ENCODE assay signal across 17 cellular contexts in the genomic region with DNA sequence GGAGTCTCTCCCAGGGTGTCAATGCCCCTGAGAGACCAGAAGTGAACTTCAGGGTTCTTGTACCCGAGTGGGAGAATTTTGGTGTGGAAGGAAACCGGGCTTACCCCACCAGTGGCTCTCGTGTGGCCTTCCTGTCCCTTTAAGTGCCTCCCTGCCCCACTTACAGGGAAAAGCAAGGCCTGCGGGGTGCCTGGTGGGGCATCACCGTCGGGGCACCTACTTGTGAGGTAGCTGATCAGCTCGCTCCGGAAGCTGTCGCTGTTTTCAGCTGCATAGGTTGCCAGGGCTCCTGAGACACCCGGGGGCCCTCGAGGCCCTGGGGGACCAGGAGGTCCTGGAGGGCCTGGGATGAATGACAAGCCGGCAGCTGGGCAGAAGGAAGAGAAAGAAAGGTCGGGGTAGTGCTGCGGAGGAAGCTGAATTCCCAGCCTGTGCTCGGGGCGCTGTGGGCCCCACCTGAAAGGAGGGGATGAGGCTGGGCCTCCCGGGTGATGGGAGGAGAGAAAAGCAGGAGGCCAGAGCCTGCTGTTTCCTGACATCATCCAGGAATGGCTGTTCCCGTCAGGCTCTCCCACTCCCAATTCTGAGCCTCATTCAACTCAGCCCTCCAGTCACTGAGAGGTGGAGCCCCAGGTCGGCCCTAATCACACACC. TPM values are rescaled to one million over a fixed set of nuclear protein-coding genes. Genes with fewer than 3 reads are reported as not detected.
"Had no signal": no experiment of that assay in that cellular context is flagged by ENCODE, and none has a peak within 500 bp of the region (broad histone marks: within the 10 kb centered on the region; RNA-seq: fewer than 3 reads in every experiment).

No MANE protein-coding gene starts in this region.

- H3K27ac Mint-ChIP-seq: activated CD4-positive, alpha-beta memory T cell treated with anti-CD3 and anti-CD28 coated beads for 36 hours had no signal

- H3K9me3 ChIP-seq: ascending aorta, gastrocnemius medialis, prostate gland, right lobe of liver, suprapubic skin, upper lobe of left lung had no signal

- ATAC-seq: gastrocnemius medialis; naive thymus-derived CD4-positive, alpha-beta T cell had no signal

- H3K9me3 Mint-ChIP-seq: activated CD4-positive, alpha-beta memory T cell treated with anti-CD3 and anti-CD28 coated beads for 36 hours; activated T-cell treated with anti-CD3 and anti-CD28 coated beads, Interleukin-2, amount 50 U/mL, for 4 hours had no signal

- H3K4me3 ChIP-seq: ascending aorta, gastrocnemius medialis, lung, prostate gland, right lobe of liver, suprapubic skin, upper lobe of left lung had no signal

- H3K27me3 ChIP-seq: ascending aorta, gastrocnemius medialis, right lobe of liver, suprapubic skin, upper lobe of left lung had no signal

- H3K27ac ChIP-seq: ascending aorta, gastrocnemius medialis, prostate gland, right lobe of liver, suprapubic skin, upper lobe of left lung had no signal

- FAIRE-seq: bronchial epithelial cell had no signal

- H3K4me3 Mint-ChIP-seq: activated CD4-positive, alpha-beta memory T cell treated with anti-CD3 and anti-CD28 coated beads for 36 hours; activated T-cell treated with anti-CD3 and anti-CD28 coated beads, Interleukin-2, amount 50 U/mL, for 4 hours; naive thymus-derived CD4-positive, alpha-beta T cell had no signal

- DNase-seq: activated CD4-positive, alpha-beta memory T cell treated with anti-CD3 and anti-CD28 coated beads for 36 hours; activated CD4-positive, alpha-beta T cell treated with anti-CD3 and anti-CD28 coated beads for 1 hour; activated gamma-delta T cell treated with Interleukin-2 at 50 U/mL for 16 hours; activated T-cell treated with anti-CD3 and anti-CD28 coated beads, Interleukin-2, amount 50 U/mL, for 4 hours; gastrocnemius medialis; kidney glomerular epithelial cell; naive thymus-derived CD4-positive, alpha-beta T cell; right lobe of liver; stimulated activated CD4-positive, alpha-beta T cell treated with anti-CD3 and anti-CD28 coated beads, Interleukin-1b, Interleukin-23, amount 100 ng/mL, for 48 hours; stimulated activated naive CD4-positive, alpha-beta T cell had no signal

- H3K27me3 Mint-ChIP-seq: activated CD4-positive, alpha-beta memory T cell treated with anti-CD3 and anti-CD28 coated beads for 36 hours; naive thymus-derived CD4-positive, alpha-beta T cell had no signal

- H3K4me1 ChIP-seq: ascending aorta, prostate gland, right lobe of liver, upper lobe of left lung had no signal

- H3K36me3 ChIP-seq: gastrocnemius medialis, prostate gland, right lobe of liver had no signal

RNA-seq across cellular contexts. Expression of gene COL17A1, which starts 51.2 kb away (rescaled TPM):
- total RNA-seq: activated CD4-positive, alpha-beta memory T cell treated with anti-CD3 and anti-CD28 coated beads for 36 hours; mononuclear cell; naive thymus-derived CD4-positive, alpha-beta T cell had no signal
- polyA plus RNA-seq: naive thymus-derived CD4-positive, alpha-beta T cell had no signal
